In the genomic region with DNA sequence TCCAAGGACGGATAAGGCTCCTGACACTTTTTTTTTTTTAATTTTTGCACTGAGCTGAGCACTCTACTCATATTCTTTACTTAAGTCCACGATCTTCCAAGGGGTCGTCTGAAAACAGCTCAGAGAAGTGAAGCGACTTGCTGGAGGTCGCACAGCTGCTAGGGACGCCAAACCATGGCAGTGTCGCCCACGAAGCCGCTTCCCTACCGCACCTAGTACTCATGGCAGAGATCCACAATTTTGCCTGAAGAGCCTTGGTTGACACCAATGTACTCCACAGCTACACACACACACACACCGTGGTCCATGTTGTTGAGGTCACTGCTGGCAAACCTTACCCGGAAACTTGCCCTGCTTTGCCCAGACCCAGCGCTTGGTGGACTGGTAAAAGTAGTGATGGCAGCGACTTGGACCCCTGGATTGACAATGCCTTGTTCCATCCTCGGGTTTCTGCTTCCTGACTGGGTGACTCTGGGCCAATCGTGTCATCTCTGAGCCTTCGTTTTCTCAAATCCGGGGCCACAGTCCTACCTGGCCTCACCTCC, we compare ENCODE assay signal across 14 cellular contexts. TPM values are rescaled to one million over a fixed set of nuclear protein-coding genes. Genes with fewer than 3 reads are reported as not detected.
A peak's percentile ranks its signal among the peaks of the same experiment; 100 is the strongest.
DNase-seq lines count a peak whose midpoint lies in the region; ATAC-seq and TF ChIP-seq lines count a peak whose summit lies in the region.
"Had no signal": no experiment of that assay in that cellular context is flagged by ENCODE, and none has a peak within 500 bp of the region (broad histone marks: within the 10 kb centered on the region; RNA-seq: fewer than 3 reads in every experiment).

No MANE protein-coding gene starts in this region.

- TF ChIP-seq CTCF in foreskin fibroblast (IDR thresholded peaks at IDR 0.05; ENCODE audit: low read depth, low read length) (no peak), osteoblast (IDR thresholded peaks at IDR 0.05; ENCODE audit: extremely low read depth, low read depth, low read length) (no peak)

- intact Hi-C loops in activated T-helper 2 cell treated with anti-CD3 and anti-CD28 coated beads, Interferon-gamma antibody, Interleukin-2, Interleukin-4, amounts not matched to agents 10 μg/mL and 5 μg/mL and 100 μg/mL, durations not matched to agents 14 hours and 24 hours and 36 hours (cut with micrococcal nuclease), result no loop called here

- H3K9me3 Mint-ChIP-seq in activated naive CD8-positive, alpha-beta T cell treated with anti-CD3 and anti-CD28 coated beads for 36 hours, result no peaks in the 10 kb centered on the region
- H3K9me3 Mint-ChIP-seq in activated T-helper 2 cell treated with anti-CD3 and anti-CD28 coated beads, Interferon-gamma antibody, Interleukin-2, Interleukin-4, amounts not matched to agents 10 μg/mL and 5 μg/mL and 100 μg/mL, durations not matched to agents 14 hours and 24 hours and 36 hours, result no peaks in the 10 kb centered on the region
- H3K9me3 Mint-ChIP-seq: activated T-cell treated with anti-CD3 and anti-CD28 coated beads, Interleukin-2, amount 50 U/mL, for 24 hours had no signal

- peak in 1 of 2 donors; percentile 56 for DNase-seq in foreskin fibroblast
- no peak for DNase-seq in osteoblast (ENCODE audit: insufficient read length, low spot score, missing footprints)
- no peak for DNase-seq in NCI-H1436 treated with DMSO at 0.1 percent for 48 hours (lab: John Stamatoyannopoulos, UW)
- no peak for DNase-seq in activated naive CD8-positive, alpha-beta T cell treated with anti-CD3 and anti-CD28 coated beads for 36 hours
- DNase-seq in activated T-helper 2 cell treated with anti-CD3 and anti-CD28 coated beads, Interferon-gamma antibody, Interleukin-2, Interleukin-4, amounts not matched to agents 10 μg/mL and 5 μg/mL and 100 μg/mL, durations not matched to agents 14 hours and 24 hours and 36 hours (ENCODE audit: low spot score), result no peak
- DNase-seq: activated T-cell treated with anti-CD3 and anti-CD28 coated beads, Interleukin-2, amount 50 U/mL, for 24 hours; AML-193; effector CD8-positive, alpha-beta T cell; naive B cell; NCI-H2081 had no signal

- H3K27me3 Mint-ChIP-seq in activated naive CD8-positive, alpha-beta T cell treated with anti-CD3 and anti-CD28 coated beads for 36 hours, result peaks cover 62% of the 10 kb centered on the region
- H3K27me3 Mint-ChIP-seq in activated T-helper 2 cell treated with anti-CD3 and anti-CD28 coated beads, Interferon-gamma antibody, Interleukin-2, Interleukin-4, amounts not matched to agents 10 μg/mL and 5 μg/mL and 100 μg/mL, durations not matched to agents 14 hours and 24 hours and 36 hours (ENCODE audit: low read depth), result peaks cover 56% of the 10 kb centered on the region

- H3K4me1 ChIP-seq in ACC112 (ENCODE audit: control insufficient read depth, insufficient read depth, low read length, unreplicated experiment) (peaks cover 25% of the 10 kb centered on the region), osteoblast (ENCODE audit: insufficient read depth, low read length) (peaks cover 49% of the 10 kb centered on the region)

- H3K27ac ChIP-seq in ACC112 (ENCODE audit: low read depth, low read length), result no peak overlapping the region
- peak overlapping the region; percentile 34 for H3K27ac ChIP-seq in osteoblast (ENCODE audit: low read depth, low read length)
- H3K27ac ChIP-seq: HL-60 had no signal

- ATAC-seq in SK-N-SH treated with all-trans-retinoic acid at 6 μM for 48 hours (peak; percentile 9), GM21515 (IDR thresholded peaks at IDR 0.05; ENCODE audit: unreplicated experiment) (no peak)

- H3K36me3 Mint-ChIP-seq in activated naive CD8-positive, alpha-beta T cell treated with anti-CD3 and anti-CD28 coated beads for 36 hours, result no peaks in the 10 kb centered on the region
- no peaks in the 10 kb centered on the region for H3K36me3 Mint-ChIP-seq in activated T-helper 2 cell treated with anti-CD3 and anti-CD28 coated beads, Interferon-gamma antibody, Interleukin-2, Interleukin-4, amounts not matched to agents 10 μg/mL and 5 μg/mL and 100 μg/mL, durations not matched to agents 14 hours and 24 hours and 36 hours (ENCODE audit: low read depth)
- H3K36me3 Mint-ChIP-seq: naive B cell had no signal

- H3K4me2 ChIP-seq in osteoblast (ENCODE audit: insufficient read depth, low read length), result peak overlapping the region; percentile 85

- H3K4me3 ChIP-seq in ACC112 (ENCODE audit: low read depth, low read length), result peak overlapping the region; percentile 82
- H3K4me3 ChIP-seq in foreskin fibroblast (ENCODE audit: low read depth in 1 of 2, low read length in 2 of 2), result peak overlapping the region; percentile 52 to 72
- peak overlapping the region; percentile 75 for H3K4me3 ChIP-seq in osteoblast (ENCODE audit: insufficient read depth, low read length)

- H3K27me3 ChIP-seq in ACC112 (ENCODE audit: insufficient read depth, low read length) (peaks cover 12% of the 10 kb centered on the region; the same call in 1 of the 2 replicates), osteoblast (ENCODE audit: insufficient read depth, low read length) (peaks cover 13% of the 10 kb centered on the region)

- H3K36me3 ChIP-seq in ACC112 (ENCODE audit: insufficient read depth, low read length) (no peaks in the 10 kb centered on the region), osteoblast (ENCODE audit: insufficient read depth, low read length) (no peaks in the 10 kb centered on the region)

- peaks cover 8% of the 10 kb centered on the region for H3K4me1 Mint-ChIP-seq in activated naive CD8-positive, alpha-beta T cell treated with anti-CD3 and anti-CD28 coated beads for 36 hours
- H3K4me1 Mint-ChIP-seq in activated T-helper 2 cell treated with anti-CD3 and anti-CD28 coated beads, Interferon-gamma antibody, Interleukin-2, Interleukin-4, amounts not matched to agents 10 μg/mL and 5 μg/mL and 100 μg/mL, durations not matched to agents 14 hours and 24 hours and 36 hours (ENCODE audit: low read depth), result peaks cover 10% of the 10 kb centered on the region

- H2AFZ ChIP-seq in ACC112 (ENCODE audit: low read length, unreplicated experiment) (peak overlapping the region; percentile 19), osteoblast (ENCODE audit: low read length) (peak overlapping the region; percentile 72)

- peaks cover 7% of the 10 kb centered on the region for H4K20me1 ChIP-seq in osteoblast (ENCODE audit: insufficient read depth, low read length)

- H3K27ac Mint-ChIP-seq in activated naive CD8-positive, alpha-beta T cell treated with anti-CD3 and anti-CD28 coated beads for 36 hours, result no peak overlapping the region
- no peak overlapping the region for H3K27ac Mint-ChIP-seq in activated T-helper 2 cell treated with anti-CD3 and anti-CD28 coated beads, Interferon-gamma antibody, Interleukin-2, Interleukin-4, amounts not matched to agents 10 μg/mL and 5 μg/mL and 100 μg/mL, durations not matched to agents 14 hours and 24 hours and 36 hours
- H3K27ac Mint-ChIP-seq: activated T-cell treated with anti-CD3 and anti-CD28 coated beads, Interleukin-2, amount 50 U/mL, for 24 hours had no signal

- H3K79me2 ChIP-seq in ACC112 (ENCODE audit: control insufficient read depth, insufficient read depth, low read length, unreplicated experiment) (no peaks in the 10 kb centered on the region), osteoblast (ENCODE audit: insufficient read depth, low read length) (no peaks in the 10 kb centered on the region)

- H3K9me3 ChIP-seq in osteoblast (ENCODE audit: low read depth, low read length), result no peaks in the 10 kb centered on the region

- H3K4me3 Mint-ChIP-seq in activated naive CD8-positive, alpha-beta T cell treated with anti-CD3 and anti-CD28 coated beads for 36 hours, result no peak overlapping the region
- no peak overlapping the region for H3K4me3 Mint-ChIP-seq in activated T-helper 2 cell treated with anti-CD3 and anti-CD28 coated beads, Interferon-gamma antibody, Interleukin-2, Interleukin-4, amounts not matched to agents 10 μg/mL and 5 μg/mL and 100 μg/mL, durations not matched to agents 14 hours and 24 hours and 36 hours (ENCODE audit: low read depth)
- H3K4me3 Mint-ChIP-seq: activated T-cell treated with anti-CD3 and anti-CD28 coated beads, Interleukin-2, amount 50 U/mL, for 24 hours had no signal

TF ChIP-seq in SK-N-SH treated with all-trans-retinoic acid at 6 μM for 48 hours, 23 proteins besides CTCF, POLR2A, EP300 and RAD21 (continues in another document):
- TF ChIP-seq PPARA (CRISPR knock-in tag; IDR thresholded peaks at IDR 0.05; ENCODE audit: borderline replicate concordance) (no peak), SNAI2 (CRISPR knock-in tag; IDR thresholded peaks at IDR 0.05) (no peak), BACH2 (CRISPR knock-in tag; IDR thresholded peaks at IDR 0.05; ENCODE audit: borderline replicate concordance) (no peak)
- TF ChIP-seq, protein P1, sequence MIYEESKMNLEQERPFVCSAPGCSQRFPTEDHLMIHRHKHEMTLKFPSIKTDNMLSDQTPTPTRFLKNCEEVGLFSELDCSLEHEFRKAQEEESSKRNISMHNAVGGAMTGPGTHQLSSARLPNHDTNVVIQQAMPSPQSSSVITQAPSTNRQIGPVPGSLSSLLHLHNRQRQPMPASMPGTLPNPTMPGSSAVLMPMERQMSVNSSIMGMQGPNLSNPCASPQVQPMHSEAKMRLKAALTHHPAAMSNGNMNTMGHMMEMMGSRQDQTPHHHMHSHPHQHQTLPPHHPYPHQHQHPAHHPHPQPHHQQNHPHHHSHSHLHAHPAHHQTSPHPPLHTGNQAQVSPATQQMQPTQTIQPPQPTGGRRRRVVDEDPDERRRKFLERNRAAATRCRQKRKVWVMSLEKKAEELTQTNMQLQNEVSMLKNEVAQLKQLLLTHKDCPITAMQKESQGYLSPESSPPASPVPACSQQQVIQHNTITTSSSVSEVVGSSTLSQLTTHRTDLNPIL (CRISPR knock-in tag; IDR thresholded peaks at IDR 0.05; ENCODE audit: low read depth), result no peak
- TF ChIP-seq, protein P2, sequence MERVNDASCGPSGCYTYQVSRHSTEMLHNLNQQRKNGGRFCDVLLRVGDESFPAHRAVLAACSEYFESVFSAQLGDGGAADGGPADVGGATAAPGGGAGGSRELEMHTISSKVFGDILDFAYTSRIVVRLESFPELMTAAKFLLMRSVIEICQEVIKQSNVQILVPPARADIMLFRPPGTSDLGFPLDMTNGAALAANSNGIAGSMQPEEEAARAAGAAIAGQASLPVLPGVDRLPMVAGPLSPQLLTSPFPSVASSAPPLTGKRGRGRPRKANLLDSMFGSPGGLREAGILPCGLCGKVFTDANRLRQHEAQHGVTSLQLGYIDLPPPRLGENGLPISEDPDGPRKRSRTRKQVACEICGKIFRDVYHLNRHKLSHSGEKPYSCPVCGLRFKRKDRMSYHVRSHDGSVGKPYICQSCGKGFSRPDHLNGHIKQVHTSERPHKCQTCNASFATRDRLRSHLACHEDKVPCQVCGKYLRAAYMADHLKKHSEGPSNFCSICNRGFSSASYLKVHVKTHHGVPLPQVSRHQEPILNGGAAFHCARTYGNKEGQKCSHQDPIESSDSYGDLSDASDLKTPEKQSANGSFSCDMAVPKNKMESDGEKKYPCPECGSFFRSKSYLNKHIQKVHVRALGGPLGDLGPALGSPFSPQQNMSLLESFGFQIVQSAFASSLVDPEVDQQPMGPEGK (CRISPR knock-in tag; IDR thresholded peaks at IDR 0.05; ENCODE audit: borderline replicate concordance), result no peak

RNA-seq across cellular contexts. Expression of a gene that starts 0.5 kb away (rescaled TPM):
- 37.6 and 38.3 TPM in 2 replicates for total RNA-seq in osteoblast
- total RNA-seq in activated naive CD8-positive, alpha-beta T cell treated with anti-CD3 and anti-CD28 coated beads for 36 hours, result under 1 TPM; 0.20 to 0.43 TPM
- total RNA-seq in activated T-helper 2 cell treated with anti-CD3 and anti-CD28 coated beads, Interferon-gamma antibody, Interleukin-2, Interleukin-4, amounts not matched to agents 10 μg/mL and 5 μg/mL and 100 μg/mL, durations not matched to agents 14 hours and 24 hours and 36 hours, result 8.1 and 9.5 TPM in 2 replicates
